9 cellular contexts compared by ENCODE assay signal in the genomic region with DNA sequence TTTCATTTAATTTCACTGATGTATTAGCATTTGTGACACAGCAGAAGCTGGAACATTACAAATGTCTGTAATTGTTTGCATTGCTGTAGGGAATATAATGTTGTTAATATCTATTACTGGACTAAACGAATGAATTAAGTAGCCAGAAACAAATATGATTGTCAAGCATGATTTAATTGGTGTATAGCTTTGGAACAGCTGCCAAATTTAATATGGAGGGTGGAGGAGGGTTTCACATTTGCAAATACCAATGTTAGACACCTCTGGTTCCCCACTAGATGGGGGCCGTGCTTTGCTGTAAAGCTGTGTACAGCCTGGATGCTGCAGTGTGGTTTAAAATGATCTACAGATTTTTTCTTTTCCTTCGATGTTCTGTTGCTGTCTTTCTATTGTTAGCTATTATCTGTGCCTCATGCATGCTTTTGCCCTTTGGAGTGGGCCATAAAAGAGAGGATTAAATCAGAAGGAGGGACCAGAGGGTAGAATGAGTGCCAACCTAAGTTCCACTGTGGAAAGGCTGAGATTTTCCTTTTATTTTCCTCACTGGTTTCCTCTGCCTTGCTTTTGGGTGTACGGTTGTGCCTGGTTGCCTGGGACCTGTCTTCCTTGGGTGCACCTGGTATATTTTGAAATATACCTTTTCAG. TPM values are rescaled to one million over a fixed set of nuclear protein-coding genes. Genes with fewer than 3 reads are reported as not detected.
DNase-seq lines count a peak whose midpoint lies in the region; ATAC-seq, FAIRE-seq and TF ChIP-seq lines count a peak whose summit lies in the region.
"Had no signal": no experiment of that assay in that cellular context is flagged by ENCODE, and none has a peak within 500 bp of the region (broad histone marks: within the 10 kb centered on the region; RNA-seq: fewer than 3 reads in every experiment).

No MANE protein-coding gene starts in this region.

- DNase-seq in SHP77 (lab: John Stamatoyannopoulos, UW): peak; percentile 8 to 22
- no peak for DNase-seq in SHP77 treated with DMSO at 0.1 percent for 48 hours (lab: John Stamatoyannopoulos, UW)
- peak; percentile 22 for DNase-seq in NCI-H460 (ENCODE audit: extremely low read depth, low read depth)
- peak; percentile 60 for DNase-seq in choroid plexus epithelial cell (ENCODE audit: low read depth)
- peak; percentile 43 for DNase-seq in small intestine
- DNase-seq in NCI-H774 (lab: John Stamatoyannopoulos, UW): no peak

- 10 to 35% (median 28%) methylated on average over 4 of the region's 4 CpGs for WGBS in small intestine, 3 donors

- no peaks in the 10 kb centered on the region for H3K27me3 ChIP-seq in small intestine (ENCODE audit: control insufficient read depth in 2 of 2, insufficient read depth in 2 of 2, low read length in 2 of 2)
- H3K27me3 ChIP-seq: BLaER1 had no signal

- H3K9me3 ChIP-seq in small intestine (ENCODE audit: control insufficient read depth, low read depth): no peaks in the 10 kb centered on the region
- H3K9me3 ChIP-seq: BLaER1 had no signal

- FAIRE-seq in small intestine (lab: Jason Lieb, UNC): no peak

- no peak overlapping the region for H3K4me3 ChIP-seq in choroid plexus epithelial cell (ENCODE audit: low read depth, low read length)
- H3K4me3 ChIP-seq in small intestine (ENCODE audit: low read depth in 1 of 2, low read length in 2 of 2): no peak overlapping the region
- H3K4me3 ChIP-seq: BLaER1 had no signal

- H3K27ac ChIP-seq in small intestine (ENCODE audit: low read depth in 1 of 2, low read length in 1 of 2): no peak overlapping the region
- H3K27ac ChIP-seq: BLaER1 had no signal

- H3K36me3 ChIP-seq in small intestine (ENCODE audit: control insufficient read depth in 2 of 2, insufficient read depth in 2 of 2, low read length in 2 of 2): no peaks in the 10 kb centered on the region
- H3K36me3 ChIP-seq: BLaER1 had no signal

- TF ChIP-seq CTCF in choroid plexus epithelial cell (conservative IDR thresholded peaks at IDR 0.05; ENCODE audit: low read depth, low read length): peak; percentile 62

- H3K4me1 ChIP-seq in small intestine (ENCODE audit: control insufficient read depth in 2 of 2, insufficient read depth in 1 of 2, low read depth in 1 of 2, low read length in 1 of 2): no peaks in the 10 kb centered on the region
- H3K4me1 ChIP-seq: BLaER1 had no signal

- ATAC-seq in HG02798 (IDR thresholded peaks at IDR 0.05; ENCODE audit: poor library complexity, unreplicated experiment) (no peak), GM18909 (IDR thresholded peaks at IDR 0.05; ENCODE audit: poor library complexity, unreplicated experiment) (no peak)

RNA-seq across cellular contexts. Expression of gene DNAJB9, which starts 23.1 kb away (rescaled TPM):
- total RNA-seq in NCI-H460 (2014; rRNA removed; shearing (Covaris generic)): 18.0 and 24.1 TPM in 2 replicates
- polyA plus RNA-seq in NCI-H460 (2014; cell fraction: nucleus; rRNA removed): 5.9 and 7.6 TPM in 2 replicates
- polyA plus RNA-seq in small intestine: 10 to 100 TPM in 2 of 3 donors, 1 to 10 TPM in 1; 3.4 to 13.2 (median 11.2) TPM

RNA-seq across cellular contexts. Expression of gene THAP5, which starts 23.2 kb away (rescaled TPM):
- 37.9 and 43.7 TPM in 2 replicates for total RNA-seq in NCI-H460 (2014; rRNA removed; shearing (Covaris generic))
- 13.4 and 14.2 TPM in 2 replicates for polyA plus RNA-seq in NCI-H460 (2014; cell fraction: nucleus; rRNA removed)
- polyA plus RNA-seq in small intestine: 10 to 100 TPM in 2 of 3 donors, 1 to 10 TPM in 1; 8.4 to 10.3 (median 10.1) TPM

Comparison
In these comparisons a context has a peak if more than half of its experiments do, and no peak if none do; other contexts are left out.
1. DNase-seq: peak in SHP77 (2 of 2), NCI-H460 (single experiment), choroid plexus epithelial cell (single experiment) and small intestine (single experiment); none in SHP77 treated with DMSO at 0.1 percent for 48 hours (single experiment) and NCI-H774 (single experiment).